In the genomic region with DNA sequence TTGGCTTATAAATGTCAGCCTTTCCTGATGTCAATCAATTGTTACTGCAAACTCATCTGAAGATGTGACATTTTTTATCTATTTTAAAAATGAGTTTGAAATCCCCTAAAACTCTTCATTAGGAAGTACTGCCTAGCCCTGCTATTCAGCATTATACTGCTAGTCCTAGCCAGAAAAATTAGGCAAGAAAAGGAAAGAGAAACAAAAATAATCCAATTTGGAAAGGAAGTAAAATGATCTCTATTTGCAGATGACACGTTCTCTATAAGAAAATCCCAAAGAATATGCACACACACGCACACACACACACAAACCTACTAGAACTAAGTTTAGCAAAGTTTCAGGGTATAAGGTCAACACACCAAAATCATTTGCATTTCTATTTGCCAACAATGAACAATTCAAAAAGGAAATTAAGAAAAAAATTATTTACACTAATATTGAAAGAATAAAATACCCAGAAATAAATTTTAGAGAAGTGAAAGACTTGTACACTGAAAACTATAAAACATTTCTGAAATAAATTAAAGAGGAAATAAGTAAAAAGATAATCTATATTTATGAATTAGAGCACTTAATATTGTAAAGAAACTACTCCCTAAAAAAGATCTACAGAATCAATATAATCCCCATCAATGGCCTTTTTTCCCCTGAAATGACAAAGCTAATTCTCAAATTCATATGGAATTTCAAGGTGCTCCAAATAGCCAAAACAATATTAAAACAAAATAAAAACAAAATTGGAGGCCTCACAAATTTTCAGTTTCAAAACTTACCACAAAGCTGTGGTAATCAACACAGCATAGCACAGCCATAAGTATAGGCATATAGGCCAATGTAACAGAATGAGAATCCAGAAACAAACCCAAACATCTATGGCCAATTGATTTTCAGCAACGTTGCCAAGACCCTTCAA, we compare ENCODE assay signal across 18 cellular contexts.
DNase-seq lines count a peak whose midpoint lies in the region; ATAC-seq lines count a peak whose summit lies in the region.
"Had no signal": no experiment of that assay in that cellular context is flagged by ENCODE, and none has a peak within 500 bp of the region (broad histone marks: within the 10 kb centered on the region; RNA-seq: fewer than 3 reads in every experiment).

No MANE protein-coding gene starts in this region.

- DNase-seq in fibroblast of gingiva (ENCODE audit: low read depth) (peak; percentile 16), midbrain (lab: John Stamatoyannopoulos, UW) (no peak)
- DNase-seq in activated CD4-positive, alpha-beta memory T cell treated with anti-CD3 and anti-CD28 coated beads for 36 hours = no peak
- no peak for DNase-seq in activated naive CD4-positive, alpha-beta T cell (lab: John Stamatoyannopoulos, UW)
- DNase-seq: activated CD4-positive, alpha-beta T cell treated with anti-CD3 and anti-CD28 coated beads, Interleukin-2, amount 50 U/mL, for 48 hours; activated naive CD4-positive, alpha-beta T cell treated with anti-CD3 and anti-CD28 coated beads, Interleukin-2, amount 50 U/mL, for 16 hours; CD8-positive, alpha-beta memory T cell; esophagus squamous epithelium; H9; NCI-H1436 treated with DMSO at 0.1 percent for 48 hours; NCI-H774; psoas muscle; stimulated activated CD4-positive, alpha-beta T cell treated with anti-CD3 and anti-CD28 coated beads, Interleukin-2, amount 100 ng/mL, for 24 hours; stimulated activated naive CD4-positive, alpha-beta T cell treated with Interleukin-2 at 50 U/mL for 16 hours had no signal

- POLR2A ChIA-PET in activated CD4-positive, alpha-beta memory T cell treated with anti-CD3 and anti-CD28 coated beads for 36 hours (lab: Charles Lee) = no interaction called here

- peaks cover 9% of the 10 kb centered on the region for H3K27me3 Mint-ChIP-seq in activated CD4-positive, alpha-beta memory T cell treated with anti-CD3 and anti-CD28 coated beads for 36 hours
- H3K27me3 Mint-ChIP-seq: IgD-negative memory B cell had no signal

- intact Hi-C loops in activated CD4-positive, alpha-beta memory T cell treated with anti-CD3 and anti-CD28 coated beads for 36 hours (cut with micrococcal nuclease) = no loop called here

- peak; percentile 91 for ATAC-seq in GM18909 (IDR thresholded peaks at IDR 0.05; ENCODE audit: poor library complexity, unreplicated experiment)
- peak; percentile 79 for ATAC-seq in GM21723 (IDR thresholded peaks at IDR 0.05; ENCODE audit: unreplicated experiment)
- peak; percentile 86 for ATAC-seq in HG03159 (IDR thresholded peaks at IDR 0.05; ENCODE audit: unreplicated experiment)
- ATAC-seq: psoas muscle had no signal

- CTCF ChIA-PET in activated CD4-positive, alpha-beta memory T cell treated with anti-CD3 and anti-CD28 coated beads for 36 hours (lab: Charles Lee) = no interaction called here

- H3K4me1 Mint-ChIP-seq in activated CD4-positive, alpha-beta memory T cell treated with anti-CD3 and anti-CD28 coated beads for 36 hours (ENCODE audit: low read depth) = peaks cover 12% of the 10 kb centered on the region

- H3K36me3 Mint-ChIP-seq in activated CD4-positive, alpha-beta memory T cell treated with anti-CD3 and anti-CD28 coated beads for 36 hours = no peaks in the 10 kb centered on the region
- H3K36me3 Mint-ChIP-seq: CD8-positive, alpha-beta memory T cell had no signal

- H3K9me3 Mint-ChIP-seq in activated CD4-positive, alpha-beta memory T cell treated with anti-CD3 and anti-CD28 coated beads for 36 hours = no peaks in the 10 kb centered on the region
- H3K9me3 Mint-ChIP-seq: CD8-positive, alpha-beta memory T cell; IgD-negative memory B cell had no signal

- no peak overlapping the region for H3K27ac Mint-ChIP-seq in activated CD4-positive, alpha-beta memory T cell treated with anti-CD3 and anti-CD28 coated beads for 36 hours
- H3K27ac Mint-ChIP-seq: CD8-positive, alpha-beta memory T cell; H9; IgD-negative memory B cell had no signal

- no peak overlapping the region for H3K4me3 Mint-ChIP-seq in activated CD4-positive, alpha-beta memory T cell treated with anti-CD3 and anti-CD28 coated beads for 36 hours
- H3K4me3 Mint-ChIP-seq: CD8-positive, alpha-beta memory T cell; H9 had no signal
